In the genomic region with DNA sequence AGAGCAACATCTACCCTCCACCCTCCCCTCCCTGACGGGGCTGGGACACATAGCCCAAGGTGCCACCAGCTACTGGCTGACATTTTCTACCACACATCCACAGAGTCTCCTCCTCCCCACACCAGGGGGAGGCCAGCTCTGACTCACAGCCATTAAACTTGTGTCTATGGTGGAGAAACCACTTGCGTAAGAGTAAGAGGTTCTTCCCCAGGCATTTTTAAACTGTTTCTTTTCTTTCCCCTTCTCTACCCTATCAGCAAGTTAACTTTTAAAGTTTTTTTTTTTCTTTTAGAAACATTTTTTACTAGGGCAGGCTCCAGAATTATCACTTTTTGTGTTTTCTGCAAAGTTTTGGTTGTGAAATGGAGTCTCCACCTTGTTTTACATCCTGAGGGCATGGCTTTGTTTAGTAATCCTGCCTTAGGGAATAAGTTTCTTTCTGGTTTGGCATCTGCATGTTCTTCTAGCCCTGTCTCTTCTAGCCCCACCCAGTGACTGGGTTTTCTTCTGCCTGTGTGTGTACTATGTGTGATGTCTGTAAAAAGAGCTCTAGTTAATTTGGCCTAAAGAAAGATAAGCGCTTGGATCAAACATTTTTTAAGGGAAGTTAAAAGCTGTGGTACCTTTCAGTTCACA, we compare ENCODE assay signal across 15 cellular contexts.
DNase-seq lines count a peak whose midpoint lies in the region; ATAC-seq and TF ChIP-seq lines count a peak whose summit lies in the region.
"Had no signal": no experiment of that assay in that cellular context is flagged by ENCODE, and none has a peak within 500 bp of the region (broad histone marks: within the 10 kb centered on the region; RNA-seq: fewer than 3 reads in every experiment).

No MANE protein-coding gene starts in this region.

- no peaks in the 10 kb centered on the region for H3K36me3 ChIP-seq in Caco-2 (ENCODE audit: control insufficient read depth, insufficient read depth, low read length)
- H3K36me3 ChIP-seq: transverse colon had no signal

- peaks cover 20% of the 10 kb centered on the region for H3K9me3 ChIP-seq in Caco-2

- no peaks in the 10 kb centered on the region for H3K27me3 ChIP-seq in Caco-2 (replicated peaks; ENCODE audit: control insufficient read depth, insufficient read depth, low read length)
- H3K27me3 ChIP-seq: transverse colon had no signal

- no peak overlapping the region for H3K27ac Mint-ChIP-seq in activated naive CD8-positive, alpha-beta T cell treated with anti-CD3 and anti-CD28 coated beads, Interleukin-2, amount 50 U/mL, for 24 hours
- H3K27ac Mint-ChIP-seq in activated naive CD8-positive, alpha-beta T cell treated with anti-CD3 and anti-CD28 coated beads for 36 hours, result no peak overlapping the region
- H3K27ac Mint-ChIP-seq in Caco-2 (ENCODE audit: unreplicated experiment), result no peak overlapping the region
- H3K27ac Mint-ChIP-seq in activated naive CD4-positive, alpha-beta T cell treated with anti-CD3 and anti-CD28 coated beads, Interleukin-2, amount 10 ng/mL, durations not matched to agents 7 days and 5 days, result no peak overlapping the region

- TF ChIP-seq CTCF in epithelial cell of esophagus (IDR thresholded peaks at IDR 0.05; ENCODE audit: insufficient read depth, low read depth, low read length, missing control alignments) (no peak), Caco-2 (IDR thresholded peaks at IDR 0.05; ENCODE audit: insufficient read depth in 1 of 2, low read depth in 1 of 2, low read length in 1 of 2, severe bottlenecking in 1 of 2, unreplicated experiment in 1 of 2) (no peak)

- H3K4me3 ChIP-seq in epithelial cell of esophagus (ENCODE audit: low read length) (no peak overlapping the region), Caco-2 (ENCODE audit: low read depth, low read length) (no peak overlapping the region)
- H3K4me3 ChIP-seq: PC-9, transverse colon had no signal

- POLR2A ChIA-PET in Caco-2 (lab: Charles Lee), result no interaction called here

- H3K4me1 Mint-ChIP-seq in activated naive CD8-positive, alpha-beta T cell treated with anti-CD3 and anti-CD28 coated beads, Interleukin-2, amount 50 U/mL, for 24 hours, result no peaks in the 10 kb centered on the region
- no peaks in the 10 kb centered on the region for H3K4me1 Mint-ChIP-seq in activated naive CD8-positive, alpha-beta T cell treated with anti-CD3 and anti-CD28 coated beads for 36 hours
- peaks cover 23% of the 10 kb centered on the region for H3K4me1 Mint-ChIP-seq in Caco-2 (ENCODE audit: low read depth, unreplicated experiment)
- no peaks in the 10 kb centered on the region for H3K4me1 Mint-ChIP-seq in activated naive CD4-positive, alpha-beta T cell treated with anti-CD3 and anti-CD28 coated beads, Interleukin-2, amount 10 ng/mL, durations not matched to agents 7 days and 5 days

- peak; percentile 79 for ATAC-seq in activated naive CD8-positive, alpha-beta T cell treated with anti-CD3 and anti-CD28 coated beads, Interleukin-2, amount 50 U/mL, for 24 hours
- peak; percentile 66 for ATAC-seq in stimulated activated naive CD8-positive, alpha-beta T cell treated with anti-CD3 and anti-CD28 coated beads, Interleukin-15, Interleukin-2, amounts not matched to agents 100 U/mL and 50 U/mL, for 24 hours

- H3K4me3 Mint-ChIP-seq in activated naive CD8-positive, alpha-beta T cell treated with anti-CD3 and anti-CD28 coated beads, Interleukin-2, amount 50 U/mL, for 24 hours, result no peak overlapping the region
- H3K4me3 Mint-ChIP-seq in activated naive CD8-positive, alpha-beta T cell treated with anti-CD3 and anti-CD28 coated beads for 36 hours, result no peak overlapping the region
- H3K4me3 Mint-ChIP-seq in Caco-2 (ENCODE audit: unreplicated experiment), result no peak overlapping the region
- H3K4me3 Mint-ChIP-seq in activated naive CD4-positive, alpha-beta T cell treated with anti-CD3 and anti-CD28 coated beads, Interleukin-2, amount 10 ng/mL, durations not matched to agents 7 days and 5 days, result no peak overlapping the region

- peaks cover 16% of the 10 kb centered on the region for H3K9me3 Mint-ChIP-seq in activated naive CD8-positive, alpha-beta T cell treated with anti-CD3 and anti-CD28 coated beads, Interleukin-2, amount 50 U/mL, for 24 hours
- H3K9me3 Mint-ChIP-seq in activated naive CD8-positive, alpha-beta T cell treated with anti-CD3 and anti-CD28 coated beads for 36 hours, result peaks cover 18% of the 10 kb centered on the region
- H3K9me3 Mint-ChIP-seq in Caco-2 (ENCODE audit: unreplicated experiment), result peaks cover 21% of the 10 kb centered on the region
- peaks cover 10% of the 10 kb centered on the region for H3K9me3 Mint-ChIP-seq in activated naive CD4-positive, alpha-beta T cell treated with anti-CD3 and anti-CD28 coated beads, Interleukin-2, amount 10 ng/mL, durations not matched to agents 7 days and 5 days

- BruUV-seq in Caco-2 (replicated peaks; lab: Mats Ljungman, UMichigan), result no TSS peak

- intact Hi-C loops in Caco-2 (cut with micrococcal nuclease; ENCODE audit: unreplicated experiment), result loop anchor here (5.0 kb wide), 1 partner anchor 49 kb away; no protein-coding TSS in a partner anchor

- no peak for DNase-seq in activated naive CD8-positive, alpha-beta T cell treated with anti-CD3 and anti-CD28 coated beads, Interleukin-2, amount 50 U/mL, for 24 hours
- DNase-seq in activated naive CD8-positive, alpha-beta T cell treated with anti-CD3 and anti-CD28 coated beads for 36 hours, result no peak
- DNase-seq in NOMO-1 (lab: John Stamatoyannopoulos, UW; ENCODE audit: unreplicated experiment in 2 of 2), result peak; percentile 75 to 77
- DNase-seq in epithelial cell of esophagus (ENCODE audit: low read depth), result peak; percentile 64
- no peak for DNase-seq in stimulated activated naive CD8-positive, alpha-beta T cell treated with anti-CD3 and anti-CD28 coated beads, Interleukin-15, Interleukin-2, amounts not matched to agents 100 U/mL and 50 U/mL, for 24 hours
- DNase-seq in Caco-2, result no peak
- DNase-seq in DMS53 (lab: John Stamatoyannopoulos, UW), result no peak
- no peak for DNase-seq in activated naive CD4-positive, alpha-beta T cell treated with anti-CD3 and anti-CD28 coated beads, Interleukin-2, amount 10 ng/mL, durations not matched to agents 7 days and 5 days
- DNase-seq: activated CD4-positive, alpha-beta T cell treated with anti-CD3 and anti-CD28 coated beads, Interleukin-2, amount 50 U/mL, for 48 hours; activated gamma-delta T cell treated with Interleukin-2 at 50 U/mL for 16 hours; central memory CD4-positive, alpha-beta T cell; DMS153; PC-9; T-helper 2 cell; transverse colon had no signal

- H3K36me3 Mint-ChIP-seq in activated naive CD8-positive, alpha-beta T cell treated with anti-CD3 and anti-CD28 coated beads, Interleukin-2, amount 50 U/mL, for 24 hours (ENCODE audit: low read depth), result no peaks in the 10 kb centered on the region
- H3K36me3 Mint-ChIP-seq in activated naive CD8-positive, alpha-beta T cell treated with anti-CD3 and anti-CD28 coated beads for 36 hours, result peaks cover 2% of the 10 kb centered on the region
- no peaks in the 10 kb centered on the region for H3K36me3 Mint-ChIP-seq in Caco-2 (ENCODE audit: insufficient read depth, unreplicated experiment)
- H3K36me3 Mint-ChIP-seq in activated naive CD4-positive, alpha-beta T cell treated with anti-CD3 and anti-CD28 coated beads, Interleukin-2, amount 10 ng/mL, durations not matched to agents 7 days and 5 days, result no peaks in the 10 kb centered on the region

- H3K4me1 ChIP-seq in Caco-2, result peaks cover 17% of the 10 kb centered on the region
- H3K4me1 ChIP-seq: transverse colon had no signal

- CTCF ChIA-PET in Caco-2 (lab: Charles Lee), result no interaction called here
- CTCF ChIA-PET in activated naive CD4-positive, alpha-beta T cell treated with anti-CD3 and anti-CD28 coated beads, Interleukin-2, amount 10 ng/mL, durations not matched to agents 7 days and 5 days (lab: Charles Lee), result no interaction called here

- no peaks in the 10 kb centered on the region for H3K27me3 Mint-ChIP-seq in activated naive CD8-positive, alpha-beta T cell treated with anti-CD3 and anti-CD28 coated beads, Interleukin-2, amount 50 U/mL, for 24 hours
- H3K27me3 Mint-ChIP-seq in activated naive CD8-positive, alpha-beta T cell treated with anti-CD3 and anti-CD28 coated beads for 36 hours, result no peaks in the 10 kb centered on the region
- H3K27me3 Mint-ChIP-seq in Caco-2 (ENCODE audit: insufficient read depth, unreplicated experiment), result no peaks in the 10 kb centered on the region
- no peaks in the 10 kb centered on the region for H3K27me3 Mint-ChIP-seq in activated naive CD4-positive, alpha-beta T cell treated with anti-CD3 and anti-CD28 coated beads, Interleukin-2, amount 10 ng/mL, durations not matched to agents 7 days and 5 days

Comparison
In these comparisons a context has a peak if more than half of its experiments do, and no peak if none do; other contexts are left out.
1. DNase-seq: peak in NOMO-1 (2 of 2) and epithelial cell of esophagus (single experiment); none in activated naive CD8-positive, alpha-beta T cell treated with anti-CD3 and anti-CD28 coated beads, Interleukin-2, amount 50 U/mL, for 24 hours (single experiment), activated naive CD8-positive, alpha-beta T cell treated with anti-CD3 and anti-CD28 coated beads for 36 hours (single experiment), stimulated activated naive CD8-positive, alpha-beta T cell treated with anti-CD3 and anti-CD28 coated beads, Interleukin-15, Interleukin-2, amounts not matched to agents 100 U/mL and 50 U/mL, for 24 hours (single experiment), Caco-2 (0 of 2), DMS53 (single experiment) and activated naive CD4-positive, alpha-beta T cell treated with anti-CD3 and anti-CD28 coated beads, Interleukin-2, amount 10 ng/mL, durations not matched to agents 7 days and 5 days (single experiment).